ENCODE assay signal across 8 cellular contexts in the genomic region with DNA sequence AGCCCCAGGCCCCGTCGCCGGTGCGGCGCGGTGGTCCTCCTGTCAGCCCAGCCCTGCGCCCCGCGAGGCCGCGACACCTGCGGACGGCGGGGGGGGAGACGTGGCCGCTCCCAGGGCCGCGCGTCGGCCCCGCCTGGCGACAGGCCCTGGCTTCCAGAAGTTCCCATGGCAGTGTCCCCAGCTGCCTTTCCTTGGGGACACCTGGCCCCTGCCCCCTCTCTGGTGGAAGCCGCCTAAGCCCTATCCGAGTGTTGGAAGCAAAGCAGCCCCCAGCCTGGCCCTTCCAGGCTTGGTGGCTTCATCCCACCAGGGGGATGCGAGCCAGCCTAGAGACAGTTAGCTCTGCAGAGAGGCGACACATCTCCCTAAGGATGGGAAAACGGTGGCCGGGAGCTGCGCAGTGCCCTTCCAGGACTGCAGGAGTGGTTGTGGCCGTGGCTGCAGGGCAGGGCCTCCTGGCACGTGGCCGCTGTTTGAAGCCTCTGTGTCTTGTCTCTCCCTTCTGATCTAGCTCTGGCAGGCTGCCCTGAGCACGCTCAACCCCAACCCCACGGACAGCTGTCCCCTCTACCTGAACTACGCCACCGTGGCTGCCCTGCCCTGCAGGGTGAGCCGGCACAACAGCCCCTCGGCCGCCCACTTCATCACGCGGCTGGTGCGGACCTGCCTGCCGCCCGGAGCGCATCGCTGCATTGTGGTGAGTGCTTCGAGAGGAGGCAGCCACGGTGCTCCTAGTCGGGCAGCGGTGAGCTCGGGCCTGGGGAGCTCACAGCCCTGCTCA. TPM values are rescaled to one million over a fixed set of nuclear protein-coding genes. Genes with fewer than 3 reads are reported as not detected.
DNase-seq lines count a peak whose midpoint lies in the region; ATAC-seq, FAIRE-seq and TF ChIP-seq lines count a peak whose summit lies in the region.

No MANE protein-coding gene starts in this region.

- H3K9me3 ChIP-seq in A673 (ENCODE audit: low read depth, low read length, poor library complexity, severe bottlenecking), result no peaks in the 10 kb centered on the region
- no peaks in the 10 kb centered on the region for H3K9me3 ChIP-seq in ascending aorta
- no peaks in the 10 kb centered on the region for H3K9me3 ChIP-seq in keratinocyte (ENCODE audit: control insufficient read depth, low read depth, low read length)

- no peaks in the 10 kb centered on the region for H4K20me1 ChIP-seq in keratinocyte (ENCODE audit: control insufficient read depth, extremely low read depth, insufficient read depth, low read length)

- H3K4me1 Mint-ChIP-seq in stimulated activated naive CD8-positive, alpha-beta T cell treated with anti-CD3 and anti-CD28 coated beads, Interleukin-15, amount 100 ng/mL, for 72 hours, result peaks cover 22% of the 10 kb centered on the region

- H3K4me3 ChIP-seq in A673 (ENCODE audit: low read depth, low read length, poor library complexity, severe bottlenecking) (peak overlapping the region; percentile 43), ascending aorta (peak overlapping the region; percentile 52 to 81), keratinocyte (ENCODE audit: control insufficient read depth in 2 of 3, extremely low read depth in 1 of 3, insufficient read depth in 2 of 3, low read depth in 1 of 3, low read length in 3 of 3) (peak overlapping the region; percentile 23 to 52 (median 31))

- peak overlapping the region; percentile 81 for H3K4me3 Mint-ChIP-seq in stimulated activated naive CD8-positive, alpha-beta T cell treated with anti-CD3 and anti-CD28 coated beads, Interleukin-15, amount 100 ng/mL, for 72 hours

- FAIRE-seq in keratinocyte (lab: Jason Lieb, UNC), result no peak

- intact Hi-C loops in A673 (cut with micrococcal nuclease; ENCODE audit: unreplicated experiment) (no loop called here), ascending aorta (cut with DNase I) (loop anchor here (2.0 to 5.0 kb wide), 4 partner anchors 179 to 456 kb away; partner anchors contain the start of genes APCDD1L, RAB22A and VAPB)

- H3K27ac Mint-ChIP-seq in stimulated activated naive CD8-positive, alpha-beta T cell treated with anti-CD3 and anti-CD28 coated beads, Interleukin-15, amount 100 ng/mL, for 72 hours, result peak overlapping the region; percentile 95 to 96

- peak overlapping the region; percentile 49 for H3K4me2 ChIP-seq in keratinocyte (ENCODE audit: control insufficient read depth, extremely low read depth, insufficient read depth, low read depth, low read length)

- H3K27me3 ChIP-seq in A673 (replicated peaks; ENCODE audit: insufficient read depth, low read depth, low read length, poor library complexity), result no peaks in the 10 kb centered on the region
- no peaks in the 10 kb centered on the region for H3K27me3 ChIP-seq in ascending aorta
- no peaks in the 10 kb centered on the region for H3K27me3 ChIP-seq in keratinocyte (ENCODE audit: control insufficient read depth, extremely low read depth, insufficient read depth, low read length)

- CTCF ChIA-PET in A673 (lab: Charles Lee), result interaction anchor here (0.5 kb wide), 1 partner anchor 190 kb away, joined by 3 read pairs; no protein-coding TSS in a partner anchor

- no peaks in the 10 kb centered on the region for H3K79me2 ChIP-seq in keratinocyte (ENCODE audit: control insufficient read depth, insufficient read depth, low read length)

- peak; percentile 7 for ATAC-seq in GM19023 (IDR thresholded peaks at IDR 0.05; ENCODE audit: unreplicated experiment)
- no peak for ATAC-seq in stimulated activated naive CD8-positive, alpha-beta T cell treated with anti-CD3 and anti-CD28 coated beads, Interleukin-15, amount 100 ng/mL, for 72 hours
- ATAC-seq in GM19397 (IDR thresholded peaks at IDR 0.05; ENCODE audit: unreplicated experiment), result no peak

- no peaks in the 10 kb centered on the region for H3K27me3 Mint-ChIP-seq in stimulated activated naive CD8-positive, alpha-beta T cell treated with anti-CD3 and anti-CD28 coated beads, Interleukin-15, amount 100 ng/mL, for 72 hours

- DNase-seq in A673 (ENCODE audit: low spot score), result peak; percentile 23
- DNase-seq in HuH-7.5 (ENCODE audit: low spot score), result peak; percentile 73
- no peak for DNase-seq in ascending aorta (ENCODE audit: low spot score in 2 of 2)
- DNase-seq in keratinocyte (ENCODE audit: low read depth, low spot score), result no peak
- peak; percentile 24 to 37 for DNase-seq in stimulated activated naive CD8-positive, alpha-beta T cell treated with anti-CD3 and anti-CD28 coated beads, Interleukin-15, amount 100 ng/mL, for 72 hours
- no peak for DNase-seq in UCSD-AML1 (lab: John Stamatoyannopoulos, UW; ENCODE audit: unreplicated experiment)

- no TSS peak for BruUV-seq in A673 (replicated peaks; lab: Mats Ljungman, UMichigan)

- peak overlapping the region; percentile 67 for H3K9ac ChIP-seq in keratinocyte (ENCODE audit: control insufficient read depth, extremely low read depth, insufficient read depth, low read length)

- H3K36me3 ChIP-seq in A673 (ENCODE audit: insufficient read depth, low read length, poor library complexity, severe bottlenecking) (no peaks in the 10 kb centered on the region), ascending aorta (peaks cover 25 to 27% of the 10 kb centered on the region in 2 donors), keratinocyte (ENCODE audit: control insufficient read depth in 2 of 2, extremely low read depth in 1 of 2, insufficient read depth in 2 of 2, low read length in 2 of 2) (peaks cover 0 to 2% of the 10 kb centered on the region in 2 experiments)

- H3K9me1 ChIP-seq in keratinocyte (ENCODE audit: control insufficient read depth, extremely low read depth, insufficient read depth, low read length), result no peaks in the 10 kb centered on the region

- no peak for TF ChIP-seq CTCF in A673 (conservative IDR thresholded peaks at IDR 0.05; ENCODE audit: low read depth, low read length)
- no peak for TF ChIP-seq CTCF in ascending aorta (IDR thresholded peaks at IDR 0.05)
- TF ChIP-seq CTCF in keratinocyte (optimal IDR thresholded peaks at IDR 0.05 in 1 of 3, IDR thresholded peaks at IDR 0.05 in 1 of 3, conservative IDR thresholded peaks at IDR 0.05 in 1 of 3; ENCODE audit: extremely low read depth in 1 of 3, insufficient read depth in 2 of 3, low read length in 3 of 3), result no peak

- peak overlapping the region; percentile 59 for H3K27ac ChIP-seq in A673 (ENCODE audit: low read depth, low read length, poor library complexity, severe bottlenecking)
- H3K27ac ChIP-seq in ascending aorta, result peak overlapping the region; percentile 72 to 78
- H3K27ac ChIP-seq in keratinocyte (ENCODE audit: control insufficient read depth, insufficient read depth, low read length), result no peak overlapping the region

- peak overlapping the region; percentile 30 for H2AFZ ChIP-seq in keratinocyte (ENCODE audit: control insufficient read depth, low read length)

- H3K9me3 Mint-ChIP-seq in stimulated activated naive CD8-positive, alpha-beta T cell treated with anti-CD3 and anti-CD28 coated beads, Interleukin-15, amount 100 ng/mL, for 72 hours, result no peaks in the 10 kb centered on the region

- POLR2A ChIA-PET in A673 (lab: Charles Lee; ENCODE audit: low non-redundant PET), result no interaction called here

- H3K4me1 ChIP-seq in A673 (ENCODE audit: insufficient read depth, low read length, poor library complexity, severe bottlenecking) (no peaks in the 10 kb centered on the region), ascending aorta (peaks cover 12 to 22% of the 10 kb centered on the region in 2 donors), keratinocyte (ENCODE audit: control insufficient read depth, extremely low read depth, insufficient read depth, low read length) (peaks cover 10% of the 10 kb centered on the region)

- dilution Hi-C loops in keratinocyte (cut with MboI; ENCODE audit: extremely low pct_ligation_motif_present, low sequenced_read_pairs), result no loop called here

RNA-seq across cellular contexts. Expression of gene NPEPL1, which starts 0.8 kb away (rescaled TPM):
- total RNA-seq in A673 (2021), result 15.8 and 19.9 TPM in 2 replicates
- total RNA-seq in ascending aorta, result 68.3 TPM
- polyA plus RNA-seq in keratinocyte, result 4.4 to 8.3 TPM (median 4.5 TPM) in 3 replicates
- 8.1 TPM for polyA plus RNA-seq in keratinocyte (2011; ENCODE audit: low read depth)
- polyA plus RNA-seq in keratinocyte (2011; cell fraction: cytosol; rRNA removed), result 2.5 and 6.6 TPM in 2 replicates
- polyA plus RNA-seq in keratinocyte (2011; cell fraction: nucleus; rRNA removed), result 21.6 and 31.6 TPM in 2 replicates
- polyA plus RNA-seq in keratinocyte (2012; ENCODE audit: low replicate concordance), result 12.0 and 14.6 TPM in 2 replicates
- 4.7 to 11.1 TPM (median 7.6 TPM) in 3 replicates for polyA minus RNA-seq in keratinocyte
- polyA minus RNA-seq in keratinocyte (2011; cell fraction: cytosol; rRNA and poly(A)+ RNA removed), result 11.5 TPM
- 8.9 and 12.0 TPM in 2 replicates for polyA minus RNA-seq in keratinocyte (2011; cell fraction: nucleus; rRNA and poly(A)+ RNA removed)

RNA-seq across cellular contexts. Expression of gene STX16, which starts 42.3 kb away (rescaled TPM):
- total RNA-seq in A673 (2021), result 44.5 and 53.4 TPM in 2 replicates
- total RNA-seq in ascending aorta, result 24.7 TPM
- 47.3 to 69.7 TPM (median 56.7 TPM) in 3 replicates for polyA plus RNA-seq in keratinocyte
- polyA plus RNA-seq in keratinocyte (2011; ENCODE audit: low read depth), result 127 TPM
- 28.3 and 38.3 TPM in 2 replicates for polyA plus RNA-seq in keratinocyte (2011; cell fraction: cytosol; rRNA removed)
- 249 and 270 TPM in 2 replicates for polyA plus RNA-seq in keratinocyte (2011; cell fraction: nucleus; rRNA removed)
- polyA plus RNA-seq in keratinocyte (2012; ENCODE audit: low replicate concordance), result 39.1 and 39.3 TPM in 2 replicates
- polyA minus RNA-seq in keratinocyte, result 20.8 to 61.8 TPM (median 27.2 TPM) in 3 replicates
- polyA minus RNA-seq in keratinocyte (2011; cell fraction: cytosol; rRNA and poly(A)+ RNA removed), result 14.2 TPM
- 26.6 and 38.2 TPM in 2 replicates for polyA minus RNA-seq in keratinocyte (2011; cell fraction: nucleus; rRNA and poly(A)+ RNA removed)

Comparison
In these comparisons a context has a peak if more than half of its experiments do, and no peak if none do; other contexts are left out.
1. DNase-seq: peak in A673 (single experiment), HuH-7.5 (single experiment) and stimulated activated naive CD8-positive, alpha-beta T cell treated with anti-CD3 and anti-CD28 coated beads, Interleukin-15, amount 100 ng/mL, for 72 hours (2 of 2); none in ascending aorta (0 of 2), keratinocyte (single experiment) and UCSD-AML1 (single experiment).
2. Peak in every context shown above with its lines, with median percentiles within 50 percentile points of each other: H3K4me3 ChIP-seq.